In genomic region chr5:85452322-85453025, GRCh38 we compare ENCODE assay signal across 1 cellular context.
TF ChIP-seq lines count a peak whose summit lies in the region.

No MANE protein-coding gene starts in this region.

TF ChIP-seq in A549, 52 proteins besides CTCF, POLR2A, EP300 and RAD21 (continued from another document):
- TF ChIP-seq NFE2L2 (conservative IDR thresholded peaks at IDR 0.05; ENCODE audit: low read length) (peak; percentile 22; the same call in 1 of the 2 replicates), ELK1 (IDR thresholded peaks at IDR 0.05; ENCODE audit: low read depth, low read length) (no peak), MAX (IDR thresholded peaks at IDR 0.05) (no peak), ZSCAN20 (CRISPR knock-in tag; IDR thresholded peaks at IDR 0.05) (no peak)
